Comparison of ENCODE assay signal across 15 cellular contexts in the genomic region with DNA sequence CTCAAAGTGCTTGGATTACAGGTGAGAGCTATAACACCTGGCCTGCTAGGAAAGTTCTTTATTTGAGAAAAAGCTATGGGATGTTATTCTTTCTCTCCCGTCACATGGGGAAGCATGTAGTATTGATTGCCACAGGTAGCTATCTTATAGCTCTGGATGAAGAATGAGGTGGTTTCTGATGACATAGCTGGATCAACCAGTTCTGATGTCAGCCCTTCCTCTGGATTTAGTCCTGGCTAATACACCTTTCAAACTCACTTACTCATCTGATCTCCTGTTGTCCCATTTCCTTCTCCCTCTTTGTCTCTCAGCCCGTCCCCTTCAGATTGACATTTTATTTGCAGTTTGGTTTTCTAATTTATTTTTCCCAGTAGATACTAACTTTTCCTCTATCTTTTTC. TPM values are rescaled to one million over a fixed set of nuclear protein-coding genes. Genes with fewer than 3 reads are reported as not detected.
DNase-seq lines count a peak whose midpoint lies in the region; ATAC-seq and TF ChIP-seq lines count a peak whose summit lies in the region.
"Had no signal": no experiment of that assay in that cellular context is flagged by ENCODE, and none has a peak within 500 bp of the region (broad histone marks: within the 10 kb centered on the region; RNA-seq: fewer than 3 reads in every experiment).

No MANE protein-coding gene starts in this region.

- no peak for ATAC-seq in activated T-helper 17 cell treated with anti-CD3 and anti-CD28 coated beads, Interleukin-2, amount 50 U/mL, for 72 hours (replicated peaks)

- H3K9me3 Mint-ChIP-seq in activated T-helper 17 cell treated with anti-CD3 and anti-CD28 coated beads, Interleukin-2, amount 50 U/mL, for 72 hours: no peaks in the 10 kb centered on the region
- no peaks in the 10 kb centered on the region for H3K9me3 Mint-ChIP-seq in progenitor cell of endocrine pancreas (ENCODE audit: low read depth)
- H3K9me3 Mint-ChIP-seq: CD8-positive, alpha-beta memory T cell; GM23338 had no signal

- H3K4me1 Mint-ChIP-seq in activated T-helper 17 cell treated with anti-CD3 and anti-CD28 coated beads, Interleukin-2, amount 50 U/mL, for 72 hours: no peaks in the 10 kb centered on the region
- H3K4me1 Mint-ChIP-seq in progenitor cell of endocrine pancreas (ENCODE audit: low read depth): peaks cover 5% of the 10 kb centered on the region
- H3K4me1 Mint-ChIP-seq: B cell; CD8-positive, alpha-beta memory T cell had no signal

- DNase-seq in NCI-H510A treated with DMSO at 0.1 percent for 48 hours (lab: John Stamatoyannopoulos, UW) (peak; percentile 44), NCI-H510A (lab: John Stamatoyannopoulos, UW) (no peak), progenitor cell of endocrine pancreas (ENCODE audit: low spot score, unreplicated experiment) (no peak), NCI-H1436 (lab: John Stamatoyannopoulos, UW) (no peak), mesenteric fat pad (ENCODE audit: low spot score) (no peak), lower leg skin (ENCODE audit: low spot score in 2 of 2) (no peak)
- DNase-seq: 8988T; CD8-positive, alpha-beta memory T cell; COR-L47; DMS79 treated with DMSO at 0.1 percent for 48 hours; GF-D8 had no signal

- TF ChIP-seq CTCF in progenitor cell of endocrine pancreas (IDR thresholded peaks at IDR 0.05; ENCODE audit: unreplicated experiment) (no peak), lower leg skin (IDR thresholded peaks at IDR 0.05) (no peak)

- intact Hi-C loops in lower leg skin (cut with DNase I; ENCODE audit: low total_unique reads): no loop called here

- H3K27ac Mint-ChIP-seq in activated T-helper 17 cell treated with anti-CD3 and anti-CD28 coated beads, Interleukin-2, amount 50 U/mL, for 72 hours: peak overlapping the region; percentile 2
- peak overlapping the region; percentile 11 for H3K27ac Mint-ChIP-seq in progenitor cell of endocrine pancreas
- H3K27ac Mint-ChIP-seq: B cell; CD8-positive, alpha-beta memory T cell; GM23338 had no signal

- no peak overlapping the region for H3K4me3 ChIP-seq in lower leg skin (ENCODE audit: low read depth, poor library complexity, severe bottlenecking)
- H3K4me3 ChIP-seq: BLaER1 treated with 17β-estradiol and CSF1 and Interleukin-3, amounts not matched to agents 10 nM and 100 nM; GM23338 had no signal

- no peak overlapping the region for H3K4me3 Mint-ChIP-seq in activated T-helper 17 cell treated with anti-CD3 and anti-CD28 coated beads, Interleukin-2, amount 50 U/mL, for 72 hours
- H3K4me3 Mint-ChIP-seq in progenitor cell of endocrine pancreas (ENCODE audit: low read depth): no peak overlapping the region
- H3K4me3 Mint-ChIP-seq: B cell; CD8-positive, alpha-beta memory T cell; GM23338 had no signal

- 88 to 94% methylated on average over 2 of the region's 2 CpGs for WGBS in lower leg skin, 2 donors

- H3K27me3 Mint-ChIP-seq in activated T-helper 17 cell treated with anti-CD3 and anti-CD28 coated beads, Interleukin-2, amount 50 U/mL, for 72 hours: peaks cover 9% of the 10 kb centered on the region
- H3K27me3 Mint-ChIP-seq in progenitor cell of endocrine pancreas: peaks cover under 1% of the 10 kb centered on the region

- no peaks in the 10 kb centered on the region for H3K36me3 Mint-ChIP-seq in activated T-helper 17 cell treated with anti-CD3 and anti-CD28 coated beads, Interleukin-2, amount 50 U/mL, for 72 hours (ENCODE audit: low read depth)
- no peaks in the 10 kb centered on the region for H3K36me3 Mint-ChIP-seq in progenitor cell of endocrine pancreas (ENCODE audit: insufficient read depth)
- H3K36me3 Mint-ChIP-seq: CD8-positive, alpha-beta memory T cell had no signal

- no peak for TF ChIP-seq POLR2A in lower leg skin (IDR thresholded peaks at IDR 0.05)

RNA-seq across cellular contexts. Expression of gene PPM1D, which starts 14.1 kb away (rescaled TPM):
- total RNA-seq in activated T-helper 17 cell treated with anti-CD3 and anti-CD28 coated beads, Interleukin-2, amount 50 U/mL, for 72 hours: 10 to 100 TPM; 10.8 to 17.1 TPM
- 20.8 and 21.2 TPM in 2 replicates for total RNA-seq in progenitor cell of endocrine pancreas
- 16.7 TPM for total RNA-seq in mesenteric fat pad
- total RNA-seq in lower leg skin: 10 to 100 TPM; 10.9 to 31.1 (median 16.7) TPM

RNA-seq across cellular contexts. Expression of gene APPBP2, which starts 59.8 kb away (rescaled TPM):
- total RNA-seq in activated T-helper 17 cell treated with anti-CD3 and anti-CD28 coated beads, Interleukin-2, amount 50 U/mL, for 72 hours: 10 to 100 TPM; 27.7 to 33.0 TPM
- total RNA-seq in progenitor cell of endocrine pancreas (54.3 and 61.3 TPM in 2 replicates), mesenteric fat pad (45.8 TPM), lower leg skin (10 to 100 TPM; 14.8 to 21.6 (median 17.1) TPM)
